In genomic region chrX:150212672-150213480, GRCh38 we compare ENCODE assay signal across 12 cellular contexts.
DNase-seq lines count a peak whose midpoint lies in the region; ATAC-seq and TF ChIP-seq lines count a peak whose summit lies in the region.
"Had no signal": no experiment of that assay in that cellular context is flagged by ENCODE, and none has a peak within 500 bp of the region (broad histone marks: within the 10 kb centered on the region; RNA-seq: fewer than 3 reads in every experiment).

No MANE protein-coding gene starts in this region.

- no peaks in the 10 kb centered on the region for H3K79me2 ChIP-seq in GM23248 (ENCODE audit: insufficient read depth)

- H3K36me3 ChIP-seq in GM23248 (ENCODE audit: low read depth) (no peaks in the 10 kb centered on the region), adipocyte (ENCODE audit: control insufficient read depth, insufficient read depth, low read length, severe bottlenecking) (no peaks in the 10 kb centered on the region)
- H3K36me3 ChIP-seq: HAP-1 had no signal

- intact Hi-C loops in left cardiac atrium (cut with DNase I) (no loop called here), posterior vena cava (cut with DNase I) (loop anchor here in 1 of 2 donors (5.0 kb wide), 1 partner anchor 779 kb away; no protein-coding TSS in a partner anchor)

- H3K27me3 ChIP-seq in GM23248 (replicated peaks; ENCODE audit: insufficient read depth) (no peaks in the 10 kb centered on the region), adipocyte (replicated peaks; ENCODE audit: control insufficient read depth, insufficient read depth, low read length) (no peaks in the 10 kb centered on the region)

- H3K9me3 ChIP-seq in GM23248 (ENCODE audit: low read depth) (no peaks in the 10 kb centered on the region), adipocyte (ENCODE audit: control insufficient read depth, low read length) (no peaks in the 10 kb centered on the region)
- H3K9me3 ChIP-seq: HAP-1 had no signal

- no peak overlapping the region for H2AFZ ChIP-seq in GM23248

- H3K9me2 ChIP-seq in GM23248 (ENCODE audit: insufficient read depth) = no peaks in the 10 kb centered on the region

- H3K4me3 ChIP-seq in GM23248 (no peak overlapping the region), adipocyte (ENCODE audit: low read length) (no peak overlapping the region)
- H3K4me3 ChIP-seq: HAP-1 had no signal

- H4K20me1 ChIP-seq in GM23248 (ENCODE audit: insufficient read depth) = no peaks in the 10 kb centered on the region

- WGBS in GM23248 (ENCODE audit: low coverage in 1 of 2, low lambda C conversion rate in 2 of 2, missing lambda C conversion rate in 2 of 2), 2 experiments = 74 to 79% methylated on average over 6 of the region's 6 CpGs

- H3K9ac ChIP-seq in GM23248 = no peak overlapping the region
- H3K9ac ChIP-seq in adipocyte (ENCODE audit: low read length) = no peak overlapping the region

- ATAC-seq in left cardiac atrium (peak; percentile 88 to 90), HG03095 (IDR thresholded peaks at IDR 0.05; ENCODE audit: unreplicated experiment) (no peak), SK-N-SH treated with all-trans-retinoic acid at 6 μM for 48 hours (no peak)

- H3K4me2 ChIP-seq in GM23248 (ENCODE audit: unreplicated experiment) = no peak overlapping the region

- no peaks in the 10 kb centered on the region for H3F3A ChIP-seq in GM23248 (ENCODE audit: insufficient read depth)

- in situ Hi-C loops in GM23248 (cut with MboI) = no loop called here

- H3K27ac ChIP-seq in GM23248 = peak overlapping the region; percentile 30

- H3K4me1 ChIP-seq in GM23248 (ENCODE audit: insufficient read depth) (peaks cover 9% of the 10 kb centered on the region), adipocyte (ENCODE audit: control insufficient read depth, insufficient read depth, low read length) (peaks cover 22% of the 10 kb centered on the region)
- H3K4me1 ChIP-seq: HAP-1 had no signal

- DNase-seq in GM23248 (peak; percentile 38), adipocyte (ENCODE audit: low read depth) (peak; percentile 30), left cardiac atrium (peak; percentile 41), posterior vena cava (ENCODE audit: low spot score) (peak; percentile 70), activated gamma-delta T cell treated with Interleukin-2 at 50 U/mL for 16 hours (no peak), dermis blood vessel endothelial cell (no peak)
- DNase-seq: activated CD8-positive, alpha-beta memory T cell treated with anti-CD3 and anti-CD28 coated beads, Interleukin-2, amount 50 U/mL, for 4 hours; C1 segment of cervical spinal cord; stimulated activated naive CD4-positive, alpha-beta T cell had no signal

TF ChIP-seq in SK-N-SH treated with all-trans-retinoic acid at 6 μM for 48 hours, 23 proteins besides CTCF, POLR2A, EP300 and RAD21:
- TF ChIP-seq ARNTL (CRISPR knock-in tag; IDR thresholded peaks at IDR 0.05; ENCODE audit: borderline replicate concordance, low read depth) (no peak), TCF4 (CRISPR knock-in tag; IDR thresholded peaks at IDR 0.05; ENCODE audit: borderline replicate concordance) (no peak), CSRNP3 (CRISPR knock-in tag; IDR thresholded peaks at IDR 0.05) (no peak), ZFP3 (CRISPR knock-in tag; IDR thresholded peaks at IDR 0.05) (no peak), PATZ1 (CRISPR knock-in tag; IDR thresholded peaks at IDR 0.05; ENCODE audit: borderline replicate concordance) (no peak)

Comparison
In these comparisons a context has a peak if more than half of its experiments do, and no peak if none do; other contexts are left out.
1. DNase-seq: peak in GM23248 (single experiment), adipocyte (single experiment), left cardiac atrium (single experiment) and posterior vena cava (single experiment); none in activated gamma-delta T cell treated with Interleukin-2 at 50 U/mL for 16 hours (single experiment) and dermis blood vessel endothelial cell (single experiment).
2. ATAC-seq: peak in left cardiac atrium (2 of 2); none in HG03095 (single experiment) and SK-N-SH treated with all-trans-retinoic acid at 6 μM for 48 hours (single experiment).